10 cellular contexts compared by ENCODE assay signal in genomic region chr2:15938803-15939555, GRCh38. TPM values are rescaled to one million over a fixed set of nuclear protein-coding genes. Genes with fewer than 3 reads are reported as not detected.
DNase-seq lines count a peak whose midpoint lies in the region; ATAC-seq and TF ChIP-seq lines count a peak whose summit lies in the region.
"Had no signal": no experiment of that assay in that cellular context is flagged by ENCODE, and none has a peak within 500 bp of the region (broad histone marks: within the 10 kb centered on the region; RNA-seq: fewer than 3 reads in every experiment).

No MANE protein-coding gene starts in this region.

- H3K36me3 ChIP-seq in BLaER1 treated with 17β-estradiol and CSF1 and Interleukin-3, amounts not matched to agents 10 nM and 100 nM, result no peaks in the 10 kb centered on the region
- H3K36me3 ChIP-seq in HUES64 (ENCODE audit: insufficient read depth, low read length) (peaks cover 12% of the 10 kb centered on the region), esophagus muscularis mucosa (no peaks in the 10 kb centered on the region)

- H3K4me2 ChIP-seq in BLaER1 treated with 17β-estradiol and CSF1 and Interleukin-3, amounts not matched to agents 10 nM and 100 nM, result peak overlapping the region; percentile 97 to 100 (median 99)

- H3K4me3 Mint-ChIP-seq in nephron progenitor cell, result peak overlapping the region; percentile 98
- H3K4me3 Mint-ChIP-seq in activated T-helper 17 cell treated with anti-CD3 and anti-CD28 coated beads, Interleukin-2, amount 50 U/mL, for 72 hours, result no peak overlapping the region
- no peak overlapping the region for H3K4me3 Mint-ChIP-seq in activated T-cell treated with anti-CD3 and anti-CD28 coated beads, Interleukin-2, amount 50 U/mL, for 72 hours
- H3K4me3 Mint-ChIP-seq: activated T-helper 1 cell treated with anti-CD3 and anti-CD28 coated beads, Interleukin-12 subunit alpha, Interleukin-12 subunit beta, Interleukin-2, Interleukin-4 antibody, amounts not matched to agents 30 ng/mL and 10 ng/mL and 1 ng/mL, durations not matched to agents 14 hours and 24 hours and 36 hours had no signal

- TF ChIP-seq CTCF in esophagus muscularis mucosa (IDR thresholded peaks at IDR 0.05) (no peak), nephron progenitor cell (IDR thresholded peaks at IDR 0.05) (no peak)

- H3K27ac Mint-ChIP-seq in nephron progenitor cell, result peak overlapping the region; percentile 85
- no peak overlapping the region for H3K27ac Mint-ChIP-seq in activated T-helper 17 cell treated with anti-CD3 and anti-CD28 coated beads, Interleukin-2, amount 50 U/mL, for 72 hours
- no peak overlapping the region for H3K27ac Mint-ChIP-seq in activated T-cell treated with anti-CD3 and anti-CD28 coated beads, Interleukin-2, amount 50 U/mL, for 72 hours
- H3K27ac Mint-ChIP-seq: activated B cell treated with CpG ODN at 0.5 μM for 24 hours; activated T-helper 1 cell treated with anti-CD3 and anti-CD28 coated beads, Interleukin-12 subunit alpha, Interleukin-12 subunit beta, Interleukin-2, Interleukin-4 antibody, amounts not matched to agents 30 ng/mL and 10 ng/mL and 1 ng/mL, durations not matched to agents 14 hours and 24 hours and 36 hours had no signal

- peaks cover 3% of the 10 kb centered on the region for H3K27me3 Mint-ChIP-seq in nephron progenitor cell (ENCODE audit: low read depth, poor library complexity)
- peaks cover 36% of the 10 kb centered on the region for H3K27me3 Mint-ChIP-seq in activated T-helper 17 cell treated with anti-CD3 and anti-CD28 coated beads, Interleukin-2, amount 50 U/mL, for 72 hours
- peaks cover 40% of the 10 kb centered on the region for H3K27me3 Mint-ChIP-seq in activated T-cell treated with anti-CD3 and anti-CD28 coated beads, Interleukin-2, amount 50 U/mL, for 72 hours (ENCODE audit: low read depth)

- peaks cover 46% of the 10 kb centered on the region for H3K4me1 Mint-ChIP-seq in nephron progenitor cell
- H3K4me1 Mint-ChIP-seq in activated T-helper 17 cell treated with anti-CD3 and anti-CD28 coated beads, Interleukin-2, amount 50 U/mL, for 72 hours, result no peaks in the 10 kb centered on the region
- H3K4me1 Mint-ChIP-seq in activated T-cell treated with anti-CD3 and anti-CD28 coated beads, Interleukin-2, amount 50 U/mL, for 72 hours (ENCODE audit: low read depth), result peaks cover 29% of the 10 kb centered on the region

- peaks cover 12% of the 10 kb centered on the region for H3K36me3 Mint-ChIP-seq in nephron progenitor cell (ENCODE audit: low read depth)
- no peaks in the 10 kb centered on the region for H3K36me3 Mint-ChIP-seq in activated T-helper 17 cell treated with anti-CD3 and anti-CD28 coated beads, Interleukin-2, amount 50 U/mL, for 72 hours (ENCODE audit: low read depth)
- no peaks in the 10 kb centered on the region for H3K36me3 Mint-ChIP-seq in activated T-cell treated with anti-CD3 and anti-CD28 coated beads, Interleukin-2, amount 50 U/mL, for 72 hours (ENCODE audit: insufficient read depth in 2 of 2)

- peaks cover 0 to 32% (median 26%) of the 10 kb centered on the region in 11 experiments; a peak in 13 of 22 replicates for H4K20me1 ChIP-seq in BLaER1 treated with 17β-estradiol and CSF1 and Interleukin-3, amounts not matched to agents 10 nM and 100 nM

- peaks cover 33 to 53% (median 40%) of the 10 kb centered on the region in 11 experiments for H3K27me3 ChIP-seq in BLaER1 treated with 17β-estradiol and CSF1 and Interleukin-3, amounts not matched to agents 10 nM and 100 nM
- no peaks in the 10 kb centered on the region for H3K27me3 ChIP-seq in HUES64 (ENCODE audit: insufficient read depth, low read length)
- H3K27me3 ChIP-seq in esophagus muscularis mucosa, result peaks cover 0 to 55% (median 20%) of the 10 kb centered on the region in 4 donors

- H3K9me3 Mint-ChIP-seq in nephron progenitor cell, result peaks cover 5% of the 10 kb centered on the region
- H3K9me3 Mint-ChIP-seq in activated T-helper 17 cell treated with anti-CD3 and anti-CD28 coated beads, Interleukin-2, amount 50 U/mL, for 72 hours, result no peaks in the 10 kb centered on the region
- no peaks in the 10 kb centered on the region for H3K9me3 Mint-ChIP-seq in activated T-cell treated with anti-CD3 and anti-CD28 coated beads, Interleukin-2, amount 50 U/mL, for 72 hours
- H3K9me3 Mint-ChIP-seq: activated B cell treated with CpG ODN at 0.5 μM for 24 hours; activated T-helper 1 cell treated with anti-CD3 and anti-CD28 coated beads, Interleukin-12 subunit alpha, Interleukin-12 subunit beta, Interleukin-2, Interleukin-4 antibody, amounts not matched to agents 30 ng/mL and 10 ng/mL and 1 ng/mL, durations not matched to agents 14 hours and 24 hours and 36 hours had no signal

- TF ChIP-seq EP300 in esophagus muscularis mucosa (IDR thresholded peaks at IDR 0.05), result no peak

- WGBS in HUES64, result 11% methylated on average over 4 of the region's 8 CpGs
- 68% methylated on average over 8 of the region's 8 CpGs for WGBS in esophagus muscularis mucosa

- TF ChIP-seq POLR2A in esophagus muscularis mucosa (IDR thresholded peaks at IDR 0.05; ENCODE audit: low read depth), result no peak

- no peak for ATAC-seq in activated T-helper 17 cell treated with anti-CD3 and anti-CD28 coated beads, Interleukin-2, amount 50 U/mL, for 72 hours (replicated peaks)
- ATAC-seq in activated T-cell treated with anti-CD3 and anti-CD28 coated beads, Interleukin-2, amount 50 U/mL, for 72 hours (replicated peaks in 1 of 2), result no peak

- H3K9me3 ChIP-seq in BLaER1 treated with 17β-estradiol and CSF1 and Interleukin-3, amounts not matched to agents 10 nM and 100 nM (replicated peaks in 1 of 11), result no peaks in the 10 kb centered on the region
- H3K9me3 ChIP-seq in HUES64 (ENCODE audit: insufficient read depth, low read depth, low read length) (no peaks in the 10 kb centered on the region), esophagus muscularis mucosa (no peaks in the 10 kb centered on the region)

- H3K4me1 ChIP-seq in BLaER1 treated with 17β-estradiol and CSF1 and Interleukin-3, amounts not matched to agents 10 nM and 100 nM, result peaks cover 13 to 44% (median 38%) of the 10 kb centered on the region in 10 experiments
- H3K4me1 ChIP-seq in HUES64 (ENCODE audit: insufficient read depth, low read length) (peaks cover 36% of the 10 kb centered on the region), esophagus muscularis mucosa (peaks cover 41 to 47% (median 47%) of the 10 kb centered on the region in 4 donors)

- peak overlapping the region in 2 of 11 experiments; percentile 53 to 59; a peak in 3 of 22 replicates for H3K27ac ChIP-seq in BLaER1 treated with 17β-estradiol and CSF1 and Interleukin-3, amounts not matched to agents 10 nM and 100 nM
- H3K27ac ChIP-seq in HUES64 (ENCODE audit: low read depth, low read length) (peak overlapping the region; percentile 94), esophagus muscularis mucosa (replicated peaks in 1 of 4) (no peak overlapping the region)

- DNase-seq in esophagus muscularis mucosa (ENCODE audit: extremely low spot score) (no peak), nephron progenitor cell (peak; percentile 40), DMS153 treated with DMSO at 0.1 percent for 48 hours (lab: John Stamatoyannopoulos, UW; ENCODE audit: unreplicated experiment) (no peak), inferior parietal cortex (ENCODE audit: extremely low spot score) (no peak)
- no peak for DNase-seq in activated T-cell treated with anti-CD3 and anti-CD28 coated beads, Interleukin-2, amount 50 U/mL, for 72 hours
- DNase-seq: activated B cell treated with CpG ODN at 0.5 μM for 24 hours had no signal

- H3K9ac ChIP-seq in BLaER1 treated with 17β-estradiol and CSF1 and Interleukin-3, amounts not matched to agents 10 nM and 100 nM, result peak overlapping the region in 8 of 11 experiments; percentile 52 to 75 (median 66); a peak in 14 of 22 replicates
- peak overlapping the region; percentile 97; the same call in 1 of the 2 replicates for H3K9ac ChIP-seq in HUES64 (ENCODE audit: low read depth, low read length)

- intact Hi-C loops in esophagus muscularis mucosa (cut with DNase I), result loop anchor here (2.0 to 10.0 kb wide), 4 partner anchors 302 to 666 kb away; no protein-coding TSS in a partner anchor

- peak overlapping the region; percentile 58 to 72 (median 66); a peak in 15 of 20 replicates for H3K4me3 ChIP-seq in BLaER1 treated with 17β-estradiol and CSF1 and Interleukin-3, amounts not matched to agents 10 nM and 100 nM
- peak overlapping the region; percentile 95 for H3K4me3 ChIP-seq in HUES64 (ENCODE audit: low read length)
- H3K4me3 ChIP-seq in esophagus muscularis mucosa, result peak overlapping the region; percentile 47 to 63 (median 51)

RNA-seq across cellular contexts. Expression of gene MYCN, which starts 1.4 kb away (rescaled TPM):
- polyA plus RNA-seq in HUES64 (2013, experiment 1 of 2), result 75.7 TPM
- polyA plus RNA-seq in HUES64 (2013, experiment 2 of 2), result 76.3 TPM
- total RNA-seq in esophagus muscularis mucosa, result 1 to 10 TPM in 2 of 4 donors, under 1 TPM in 2; 0.83 to 1.2 (median 1.1) TPM
- not detected for total RNA-seq in activated T-helper 17 cell treated with anti-CD3 and anti-CD28 coated beads, Interleukin-2, amount 50 U/mL, for 72 hours
- total RNA-seq in activated T-cell treated with anti-CD3 and anti-CD28 coated beads, Interleukin-2, amount 50 U/mL, for 72 hours, result under 1 TPM in 1 of 2 donors, not detected in 1; 0.12 TPM
- total RNA-seq: activated B cell treated with CpG ODN at 0.5 μM for 24 hours; activated T-helper 1 cell treated with anti-CD3 and anti-CD28 coated beads, Interleukin-12 subunit alpha, Interleukin-12 subunit beta, Interleukin-2, Interleukin-4 antibody, amounts not matched to agents 30 ng/mL and 10 ng/mL and 1 ng/mL, durations not matched to agents 14 hours and 24 hours and 36 hours had no signal
